ENCODE assay signal across 7 cellular contexts in the genomic region with DNA sequence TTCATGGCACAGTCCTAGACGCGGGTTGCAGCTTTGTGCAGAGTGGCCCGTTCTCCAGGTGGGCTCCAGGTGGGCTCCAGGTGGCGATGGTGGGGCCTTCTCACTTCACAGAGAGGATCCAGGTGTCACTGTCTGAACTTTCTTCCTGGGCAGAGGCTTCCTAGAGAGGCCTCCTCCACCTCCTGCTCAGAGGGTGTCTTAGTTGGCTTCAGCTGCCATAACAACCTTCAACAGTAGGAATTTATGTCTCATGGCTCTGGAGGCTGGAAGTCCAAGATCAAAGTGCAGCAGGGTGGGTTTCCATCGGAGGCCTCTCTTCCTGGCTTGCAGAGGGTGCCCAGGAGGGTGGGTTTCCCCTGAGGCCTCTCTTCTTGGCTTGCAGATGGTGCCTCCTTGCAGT.
"Had no signal": no experiment of that assay in that cellular context is flagged by ENCODE, and none has a peak within 500 bp of the region (broad histone marks: within the 10 kb centered on the region; RNA-seq: fewer than 3 reads in every experiment).

No MANE protein-coding gene starts in this region.

- FAIRE-seq: HepG2, HTR-8/SVneo, K562 had no signal

- H3K4me3 ChIP-seq: K562 had no signal

- H3K4me1 Mint-ChIP-seq: IgD-negative memory B cell had no signal

- H3K27me3 Mint-ChIP-seq: IgD-negative memory B cell had no signal

- DNase-seq: IMR-90, KBM-7 had no signal

- H3K27ac ChIP-seq: HL-60 had no signal

- H3K27ac Mint-ChIP-seq: IgD-negative memory B cell had no signal
